In the genomic region with DNA sequence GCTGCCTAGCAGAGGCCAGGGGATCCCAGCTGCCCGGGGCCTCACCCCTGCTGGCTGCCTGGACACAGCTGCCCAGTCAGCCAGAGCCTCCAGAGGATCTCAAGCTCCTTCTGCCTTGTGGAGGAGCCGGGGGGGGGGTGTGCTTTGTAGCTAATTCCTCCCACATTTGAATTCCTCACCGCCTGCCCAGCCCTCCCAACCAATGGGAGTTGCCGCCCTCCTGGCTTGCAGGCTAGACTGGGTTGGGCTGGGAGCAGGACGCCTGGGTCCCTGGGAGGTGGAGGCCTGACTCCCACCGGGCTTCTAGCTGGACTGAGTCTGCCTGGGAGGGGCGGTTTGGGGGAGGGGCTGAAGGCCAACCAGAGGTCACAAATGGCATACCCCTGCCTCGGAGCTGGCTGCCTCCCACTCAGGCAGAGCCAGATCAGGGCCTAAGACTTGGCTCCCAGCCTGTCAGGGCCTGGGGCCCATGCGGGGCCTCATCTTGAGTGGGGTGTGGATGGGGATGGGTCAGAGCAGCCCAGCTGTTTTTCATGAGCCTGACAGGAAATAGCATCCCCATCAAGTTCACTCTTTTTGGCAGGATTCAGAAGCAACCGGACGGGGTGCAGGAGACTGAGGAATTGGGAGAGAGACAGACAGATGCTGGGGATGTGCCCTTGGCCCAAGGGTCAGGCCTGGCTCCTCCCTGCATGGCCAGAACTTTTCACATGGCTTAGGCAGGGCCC, we compare ENCODE assay signal across 11 cellular contexts. TPM values are rescaled to one million over a fixed set of nuclear protein-coding genes. Genes with fewer than 3 reads are reported as not detected.
DNase-seq lines count a peak whose midpoint lies in the region; ATAC-seq lines count a peak whose summit lies in the region.
"Had no signal": no experiment of that assay in that cellular context is flagged by ENCODE, and none has a peak within 500 bp of the region (broad histone marks: within the 10 kb centered on the region; RNA-seq: fewer than 3 reads in every experiment).

No MANE protein-coding gene starts in this region.

- H3K27me3 ChIP-seq in H7 (ENCODE audit: control insufficient read depth, insufficient read depth, low read length) (no peaks in the 10 kb centered on the region), layer of hippocampus (ENCODE audit: control insufficient read depth, insufficient read depth, low read length) (no peaks in the 10 kb centered on the region)

- peak overlapping the region; percentile 75 for H3K27ac ChIP-seq in layer of hippocampus (ENCODE audit: low read depth, low read length)

- peaks cover 37% of the 10 kb centered on the region for H3K4me1 Mint-ChIP-seq in central memory CD8-positive, alpha-beta T cell

- peak overlapping the region; percentile 19 for H3K27ac Mint-ChIP-seq in central memory CD8-positive, alpha-beta T cell (ENCODE audit: low read depth)

- no peaks in the 10 kb centered on the region for H3K27me3 Mint-ChIP-seq in central memory CD8-positive, alpha-beta T cell

- no peaks in the 10 kb centered on the region for H3K9me3 Mint-ChIP-seq in central memory CD8-positive, alpha-beta T cell

- H3K36me3 Mint-ChIP-seq in central memory CD8-positive, alpha-beta T cell (ENCODE audit: insufficient read depth): peaks cover 42% of the 10 kb centered on the region

- no peak overlapping the region for H3K4me3 Mint-ChIP-seq in central memory CD8-positive, alpha-beta T cell

- peaks cover 8% of the 10 kb centered on the region for H3K36me3 ChIP-seq in H7 (replicated peaks; ENCODE audit: control insufficient read depth, insufficient read depth, low read length)

- no peak overlapping the region for H3K4me3 ChIP-seq in H7 (ENCODE audit: insufficient read depth, low read depth, low read length)
- H3K4me3 ChIP-seq: lung had no signal

- DNase-seq in H7 (peak; percentile 87), smooth muscle cell of the brain vasculature (ENCODE audit: low read depth, low spot score) (peak; percentile 72), superior temporal gyrus (ENCODE audit: extremely low spot score) (no peak), NCI-H446 (lab: John Stamatoyannopoulos, UW) (no peak), DMS114 treated with DMSO at 0.1 percent for 48 hours (lab: John Stamatoyannopoulos, UW; ENCODE audit: unreplicated experiment) (no peak)
- DNase-seq in central memory CD8-positive, alpha-beta T cell (ENCODE audit: low spot score in 2 of 2): no peak
- DNase-seq: cortex of kidney, GDM1 had no signal

- no peak for ATAC-seq in central memory CD8-positive, alpha-beta T cell (replicated peaks; ENCODE audit: extremely low read depth, poor library complexity, severe bottlenecking)
- ATAC-seq in HG03442 (IDR thresholded peaks at IDR 0.05; ENCODE audit: unreplicated experiment): no peak

RNA-seq across cellular contexts. Expression of a gene that starts 29.2 kb away (rescaled TPM):
- total RNA-seq in H7 (2014; rRNA removed; shearing (Covaris generic)): 1.9 and 2.9 TPM in 2 replicates

RNA-seq across cellular contexts. Expression of a gene that starts 48.8 kb away (rescaled TPM):
- 85.2 and 85.5 TPM in 2 replicates for total RNA-seq in H7 (2014; rRNA removed; shearing (Covaris generic))

Comparison
In these comparisons a context has a peak if more than half of its experiments do, and no peak if none do; other contexts are left out.
1. DNase-seq: peak in H7 (single experiment) and smooth muscle cell of the brain vasculature (single experiment); none in central memory CD8-positive, alpha-beta T cell (0 of 2), superior temporal gyrus (single experiment), NCI-H446 (0 of 2) and DMS114 treated with DMSO at 0.1 percent for 48 hours (single experiment).